Comparison of ENCODE assay signal across 23 cellular contexts in the genomic region with DNA sequence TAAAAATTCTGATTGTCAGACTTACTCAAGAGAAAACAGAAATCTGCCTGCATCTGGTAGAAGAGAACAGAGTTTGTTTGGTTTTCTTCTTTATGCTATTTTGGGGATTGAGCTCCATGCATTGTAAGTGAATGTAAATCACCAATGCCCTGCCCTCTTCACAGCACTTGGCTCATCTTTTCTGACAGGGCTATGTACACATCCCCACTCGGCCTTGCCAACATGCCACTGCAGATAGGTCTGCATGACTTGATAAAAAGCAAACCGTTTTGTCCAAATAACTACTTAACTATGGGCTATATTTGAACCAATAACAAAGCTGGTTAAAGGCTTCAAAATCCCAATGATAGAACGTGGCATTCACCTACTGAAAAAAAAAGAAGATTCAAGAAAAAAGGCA.
"Had no signal": no experiment of that assay in that cellular context is flagged by ENCODE, and none has a peak within 500 bp of the region (broad histone marks: within the 10 kb centered on the region; RNA-seq: fewer than 3 reads in every experiment).

No MANE protein-coding gene starts in this region.

- H3K9me3 ChIP-seq: esophagus muscularis mucosa, sigmoid colon, thyroid gland, upper lobe of right lung had no signal

- H3K36me3 ChIP-seq: esophagus muscularis mucosa, sigmoid colon, thyroid gland, upper lobe of right lung had no signal

- H3K27ac ChIP-seq: esophagus muscularis mucosa, sigmoid colon, thyroid gland, upper lobe of right lung had no signal

- H3K27me3 ChIP-seq: esophagus muscularis mucosa, sigmoid colon, thyroid gland, upper lobe of right lung had no signal

- DNase-seq: activated B cell treated with CpG ODN at 0.5 μM for 24 hours; activated CD4-positive, alpha-beta T cell treated with anti-CD3 and anti-CD28 coated beads, Interleukin-2, amount 50 U/mL, for 1 hour; activated CD8-positive, alpha-beta T cell treated with anti-CD3 and anti-CD28 coated beads for 36 hours; activated gamma-delta T cell treated with Interleukin-2 at 50 U/mL for 16 hours; activated naive CD4-positive, alpha-beta T cell treated with anti-CD3 and anti-CD28 coated beads, Interleukin-2, amount 50 U/mL, for 16 hours; activated T-cell treated with anti-CD3 and anti-CD28 coated beads, Interleukin-2, amount 50 U/mL, for 4 hours; amygdala; caudate nucleus; cortex of kidney; effector memory CD8-positive, alpha-beta T cell; foreskin melanocyte; left cardiac atrium; mammary epithelial cell; sigmoid colon; small intestine; stimulated activated CD4-positive, alpha-beta T cell treated with anti-CD3 and anti-CD28 coated beads, Interleukin-4, amount 100 ng/mL, for 24 hours; stimulated activated naive CD8-positive, alpha-beta T cell treated with anti-CD3 and anti-CD28 coated beads, Interleukin-15, amount 100 ng/mL, for 72 hours; substantia nigra; thyroid gland; upper lobe of right lung had no signal

- ATAC-seq: activated CD8-positive, alpha-beta T cell treated with anti-CD3 and anti-CD28 coated beads for 36 hours; activated T-cell treated with anti-CD3 and anti-CD28 coated beads, Interleukin-2, amount 50 U/mL, for 4 hours; activated T-helper 17 cell treated with anti-CD3 and anti-CD28 coated beads, Interleukin-2, amount 50 U/mL, for 72 hours; effector memory CD8-positive, alpha-beta T cell; left cardiac atrium; stimulated activated effector memory CD8-positive, alpha-beta T cell treated with anti-CD3 and anti-CD28 coated beads, Interleukin-12 subunit alpha, Interleukin-12 subunit beta, amount 100 ng/mL, for 72 hours; stimulated activated naive CD8-positive, alpha-beta T cell treated with anti-CD3 and anti-CD28 coated beads, Interleukin-15, amount 100 ng/mL, for 72 hours; upper lobe of right lung had no signal

- H3K4me3 ChIP-seq: esophagus muscularis mucosa, sigmoid colon, thyroid gland, upper lobe of right lung had no signal

- H3K4me1 ChIP-seq: thyroid gland, upper lobe of right lung had no signal
